In the genomic region with DNA sequence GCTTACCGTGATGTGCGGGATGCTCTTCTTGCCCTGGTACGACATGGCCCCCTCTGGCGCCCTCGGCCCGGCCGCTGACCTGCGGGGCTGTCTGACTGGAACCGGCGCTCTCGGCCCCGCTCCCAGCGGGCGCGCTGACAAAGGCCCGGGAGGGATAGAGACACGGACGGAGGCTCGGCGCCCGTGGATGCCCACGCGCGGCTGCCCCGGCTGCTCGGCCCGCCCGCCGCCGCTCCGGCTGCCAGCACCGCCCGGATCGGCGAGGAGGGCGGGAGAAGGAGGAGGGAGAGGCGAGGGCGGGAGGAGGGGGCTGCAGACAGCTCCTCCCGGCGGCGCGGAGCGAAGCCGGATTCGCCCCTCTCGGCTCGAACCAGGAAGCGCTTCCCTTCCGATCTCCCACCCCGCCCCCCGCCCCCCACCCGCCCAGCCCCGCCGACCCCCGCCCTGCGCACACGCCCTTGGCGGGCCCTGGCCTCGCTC, we compare ENCODE assay signal across 9 cellular contexts. TPM values are rescaled to one million over a fixed set of nuclear protein-coding genes. Genes with fewer than 3 reads are reported as not detected.
DNase-seq lines count a peak whose midpoint lies in the region; ATAC-seq and TF ChIP-seq lines count a peak whose summit lies in the region.
"Had no signal": no experiment of that assay in that cellular context is flagged by ENCODE, and none has a peak within 500 bp of the region (broad histone marks: within the 10 kb centered on the region; RNA-seq: fewer than 3 reads in every experiment).

No MANE protein-coding gene starts in this region.

- H3K4me3 ChIP-seq in right cardiac atrium (ENCODE audit: low read length) (peak overlapping the region; percentile 48), skeletal muscle cell (ENCODE audit: low read depth, low read length) (peak overlapping the region; percentile 43), brain microvascular endothelial cell (ENCODE audit: low read depth, low read length) (no peak overlapping the region)

- ATAC-seq in right cardiac atrium: peak; percentile 25 to 37
- ATAC-seq: activated naive CD8-positive, alpha-beta T cell treated with anti-CD3 and anti-CD28 coated beads, Interleukin-2, amount 50 U/mL, for 24 hours had no signal

- H3K27me3 Mint-ChIP-seq in activated CD4-positive, alpha-beta T cell treated with anti-CD3 and anti-CD28 coated beads, Interleukin-2, amount 10 ng/mL, durations not matched to agents 7 days and 5 days: peaks cover 70% of the 10 kb centered on the region

- CTCF ChIA-PET in activated CD4-positive, alpha-beta T cell treated with anti-CD3 and anti-CD28 coated beads, Interleukin-2, amount 10 ng/mL, durations not matched to agents 7 days and 5 days (lab: Charles Lee): no interaction called here

- H3K27ac ChIP-seq in right cardiac atrium (ENCODE audit: low read length) (no peak overlapping the region), brain microvascular endothelial cell (no peak overlapping the region)

- H3K27me3 ChIP-seq in right cardiac atrium (ENCODE audit: control insufficient read depth, insufficient read depth): no peaks in the 10 kb centered on the region
- H3K27me3 ChIP-seq in brain microvascular endothelial cell (replicated peaks): peaks cover 66% of the 10 kb centered on the region

- H3K4me3 Mint-ChIP-seq in activated CD4-positive, alpha-beta T cell treated with anti-CD3 and anti-CD28 coated beads, Interleukin-2, amount 10 ng/mL, durations not matched to agents 7 days and 5 days: no peak overlapping the region
- H3K4me3 Mint-ChIP-seq: activated naive CD8-positive, alpha-beta T cell treated with anti-CD3 and anti-CD28 coated beads, Interleukin-2, amount 50 U/mL, for 24 hours had no signal

- no peak for TF ChIP-seq CTCF in brain microvascular endothelial cell (IDR thresholded peaks at IDR 0.05; ENCODE audit: low read depth, low read length, missing control alignments)

- H3K36me3 Mint-ChIP-seq in activated CD4-positive, alpha-beta T cell treated with anti-CD3 and anti-CD28 coated beads, Interleukin-2, amount 10 ng/mL, durations not matched to agents 7 days and 5 days (ENCODE audit: low read depth): no peaks in the 10 kb centered on the region

- POLR2A ChIA-PET in activated CD4-positive, alpha-beta T cell treated with anti-CD3 and anti-CD28 coated beads, Interleukin-2, amount 10 ng/mL, durations not matched to agents 7 days and 5 days (lab: Charles Lee): no interaction called here

- no peaks in the 10 kb centered on the region for H3K9me3 ChIP-seq in right cardiac atrium (ENCODE audit: control insufficient read depth, low read length)

- intact Hi-C loops in right cardiac atrium (cut with DNase I): no loop called here

- H3K27ac Mint-ChIP-seq in activated CD4-positive, alpha-beta T cell treated with anti-CD3 and anti-CD28 coated beads, Interleukin-2, amount 10 ng/mL, durations not matched to agents 7 days and 5 days: no peak overlapping the region
- H3K27ac Mint-ChIP-seq: activated naive CD8-positive, alpha-beta T cell treated with anti-CD3 and anti-CD28 coated beads, Interleukin-2, amount 50 U/mL, for 24 hours had no signal

- H3K4me1 ChIP-seq in right cardiac atrium (ENCODE audit: control insufficient read depth, insufficient read depth, low read length): no peaks in the 10 kb centered on the region

- H3K36me3 ChIP-seq in brain microvascular endothelial cell (replicated peaks): no peaks in the 10 kb centered on the region

- peaks cover 4% of the 10 kb centered on the region for H3K4me1 Mint-ChIP-seq in activated CD4-positive, alpha-beta T cell treated with anti-CD3 and anti-CD28 coated beads, Interleukin-2, amount 10 ng/mL, durations not matched to agents 7 days and 5 days

- DNase-seq in G401 (ENCODE audit: low spot score) (peak; percentile 55), NCI-H748 treated with DMSO at 0.1 percent for 48 hours (lab: John Stamatoyannopoulos, UW) (peak; percentile 29), right cardiac atrium (no peak), skeletal muscle cell (ENCODE audit: low read depth) (no peak), brain microvascular endothelial cell (no peak), NCI-H1048 (lab: John Stamatoyannopoulos, UW) (no peak), SKM-1 (lab: John Stamatoyannopoulos, UW; ENCODE audit: unreplicated experiment) (no peak)
- DNase-seq in activated CD4-positive, alpha-beta T cell treated with anti-CD3 and anti-CD28 coated beads, Interleukin-2, amount 10 ng/mL, durations not matched to agents 7 days and 5 days: no peak
- DNase-seq: activated naive CD8-positive, alpha-beta T cell treated with anti-CD3 and anti-CD28 coated beads, Interleukin-2, amount 50 U/mL, for 24 hours had no signal

- in situ Hi-C loops in G401 (cut with HindIII; ENCODE audit: low sequenced_read_pairs): no loop called here
- in situ Hi-C loops in brain microvascular endothelial cell (cut with HindIII; ENCODE audit: low pct_ligation_motif_present, low sequenced_read_pairs): no loop called here

- no peaks in the 10 kb centered on the region for H3K9me3 Mint-ChIP-seq in activated CD4-positive, alpha-beta T cell treated with anti-CD3 and anti-CD28 coated beads, Interleukin-2, amount 10 ng/mL, durations not matched to agents 7 days and 5 days
- H3K9me3 Mint-ChIP-seq: activated naive CD8-positive, alpha-beta T cell treated with anti-CD3 and anti-CD28 coated beads, Interleukin-2, amount 50 U/mL, for 24 hours had no signal

- 1% methylated on average over 57 of the region's 59 CpGs for WGBS in right cardiac atrium

RNA-seq across cellular contexts. Expression of gene CRMP1, which starts 4.6 kb away (rescaled TPM):
- 1.4 TPM in 1 of 2 replicates, not detected in the other for total RNA-seq in G401 (2014; rRNA removed; shearing (Covaris generic))
- 1 to 10 TPM in 1 of 4 donors, under 1 TPM in 3; 0.40 to 1.0 (median 0.71) TPM for total RNA-seq in right cardiac atrium
- 0.43 TPM for polyA plus RNA-seq in right cardiac atrium
- under 1 TPM; 0.12 to 0.15 TPM for total RNA-seq in activated CD4-positive, alpha-beta T cell treated with anti-CD3 and anti-CD28 coated beads, Interleukin-2, amount 10 ng/mL, durations not matched to agents 7 days and 5 days

Comparison
In these comparisons a context has a peak if more than half of its experiments do, and no peak if none do; other contexts are left out.
1. DNase-seq: peak in G401 (single experiment) and NCI-H748 treated with DMSO at 0.1 percent for 48 hours (single experiment); none in right cardiac atrium (0 of 3), skeletal muscle cell (single experiment), brain microvascular endothelial cell (single experiment), activated CD4-positive, alpha-beta T cell treated with anti-CD3 and anti-CD28 coated beads, Interleukin-2, amount 10 ng/mL, durations not matched to agents 7 days and 5 days (single experiment), NCI-H1048 (single experiment) and SKM-1 (single experiment).